22 cellular contexts compared by ENCODE assay signal in the genomic region with DNA sequence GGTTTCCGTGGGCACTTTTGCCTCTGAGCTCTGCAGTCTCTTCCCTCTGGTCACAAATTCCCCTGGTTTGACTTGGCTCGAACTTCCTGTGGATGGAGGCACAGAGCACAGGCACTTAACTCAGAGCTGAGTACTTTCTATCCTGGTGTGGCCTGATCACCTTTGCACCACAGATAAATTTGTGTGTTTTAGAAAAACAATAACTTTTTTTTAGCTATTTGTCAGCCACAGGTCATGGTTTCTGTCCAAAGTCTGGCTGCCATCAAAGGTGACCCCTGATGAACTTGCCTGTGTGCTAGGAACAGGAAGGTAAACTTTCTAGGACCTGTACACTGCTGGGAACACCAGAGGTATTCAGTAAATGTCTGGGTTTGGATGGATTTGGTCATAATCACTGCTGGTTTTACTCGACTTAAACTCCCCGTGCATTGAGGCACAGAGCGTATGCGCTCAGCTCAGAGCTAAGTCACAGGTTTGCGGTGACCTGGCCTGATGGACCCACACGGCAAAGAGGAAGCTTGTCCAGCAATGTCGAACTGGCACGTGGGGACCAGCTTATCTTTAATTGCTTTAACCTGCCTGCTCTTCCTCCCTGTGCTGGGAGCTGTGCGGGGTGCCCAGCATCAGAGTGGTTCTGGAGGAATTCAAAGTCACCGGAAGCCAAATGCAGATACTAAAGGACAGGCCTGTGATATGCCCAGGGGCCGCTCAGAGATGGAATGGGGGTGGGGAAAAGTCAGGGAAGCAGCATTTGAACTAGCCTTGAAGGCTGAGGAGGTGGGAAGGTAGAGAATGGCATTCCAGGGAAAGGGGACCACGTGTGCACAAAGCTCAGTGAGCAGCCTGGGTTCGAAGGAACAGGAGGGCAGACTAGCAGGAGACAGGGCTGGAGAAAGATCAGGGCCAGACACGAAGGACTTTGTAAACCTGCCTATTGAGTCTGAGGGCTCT. TPM values are rescaled to one million over a fixed set of nuclear protein-coding genes. Genes with fewer than 3 reads are reported as not detected.
"Had no signal": no experiment of that assay in that cellular context is flagged by ENCODE, and none has a peak within 500 bp of the region (broad histone marks: within the 10 kb centered on the region; RNA-seq: fewer than 3 reads in every experiment).

No MANE protein-coding gene starts in this region.

- DNase-seq: activated B cell treated with CpG ODN at 0.5 μM for 24 hours; activated CD4-positive, alpha-beta T cell treated with anti-CD3 and anti-CD28 coated beads for 48 hours; activated CD8-positive, alpha-beta memory T cell treated with anti-CD3 and anti-CD28 coated beads, Interleukin-2, amount 50 U/mL, for 4 hours; activated CD8-positive, alpha-beta T cell treated with anti-CD3 and anti-CD28 coated beads, Interleukin-2, amount 10 ng/mL, durations not matched to agents 7 days and 5 days; activated gamma-delta T cell; activated naive CD8-positive, alpha-beta T cell treated with anti-CD3 and anti-CD28 coated beads for 36 hours; activated T-cell treated with anti-CD3 and anti-CD28 coated beads, Interleukin-2, amount 50 U/mL, for 48 hours; amygdala; body of pancreas; colonic mucosa; left lung; stimulated activated CD4-positive, alpha-beta T cell treated with anti-CD3 and anti-CD28 coated beads, Interleukin-4, amount 100 ng/mL, for 4 hours; stimulated activated CD8-positive, alpha-beta memory T cell treated with anti-CD3 and anti-CD28 coated beads, Interleukin-4, amount 100 ng/mL, for 48 hours; stimulated activated naive CD4-positive, alpha-beta T cell treated with Interleukin-2 at 50 U/mL for 16 hours; transverse colon had no signal

- H3K27ac Mint-ChIP-seq: activated B cell treated with CpG ODN at 0.5 μM for 24 hours; activated CD8-positive, alpha-beta T cell treated with anti-CD3 and anti-CD28 coated beads, Interleukin-2, amount 10 ng/mL, durations not matched to agents 7 days and 5 days; activated naive CD8-positive, alpha-beta T cell treated with anti-CD3 and anti-CD28 coated beads for 36 hours; memory B cell had no signal

- H3K4me3 Mint-ChIP-seq: activated B cell treated with CpG ODN at 0.5 μM for 24 hours; activated CD8-positive, alpha-beta T cell treated with anti-CD3 and anti-CD28 coated beads, Interleukin-2, amount 10 ng/mL, durations not matched to agents 7 days and 5 days; activated naive CD8-positive, alpha-beta T cell treated with anti-CD3 and anti-CD28 coated beads for 36 hours; memory B cell; neural crest cell had no signal

- H3K27me3 ChIP-seq: body of pancreas, colonic mucosa had no signal

- H3K4me3 ChIP-seq: body of pancreas, colonic mucosa, left lung, skin epidermis, transverse colon had no signal

- H3K27ac ChIP-seq: body of pancreas, colonic mucosa, left lung, parathyroid adenoma, skin epidermis, transverse colon had no signal

- H3K9me3 ChIP-seq: body of pancreas, colonic mucosa, left lung, transverse colon had no signal

- H3K9ac ChIP-seq: parathyroid adenoma had no signal

- H3K9me3 Mint-ChIP-seq: activated B cell treated with CpG ODN at 0.5 μM for 24 hours; activated naive CD8-positive, alpha-beta T cell treated with anti-CD3 and anti-CD28 coated beads for 36 hours; memory B cell; neural crest cell had no signal

- ATAC-seq: activated CD8-positive, alpha-beta T cell treated with anti-CD3 and anti-CD28 coated beads, Interleukin-2, amount 10 ng/mL, durations not matched to agents 7 days and 5 days; body of pancreas; esophagus mucosa; left lung had no signal

- H2AFZ ChIP-seq: parathyroid adenoma had no signal

- H3K36me3 ChIP-seq: colonic mucosa, left lung, transverse colon had no signal

- H3K36me3 Mint-ChIP-seq: activated naive CD8-positive, alpha-beta T cell treated with anti-CD3 and anti-CD28 coated beads for 36 hours; memory B cell had no signal

- H3K4me1 ChIP-seq: colonic mucosa, left lung, parathyroid adenoma, transverse colon had no signal

- H3K4me1 Mint-ChIP-seq: activated naive CD8-positive, alpha-beta T cell treated with anti-CD3 and anti-CD28 coated beads for 36 hours; memory B cell; neural crest cell had no signal

RNA-seq across cellular contexts. Expression of gene SLC13A5, which starts 12.9 kb away (rescaled TPM):
- total RNA-seq: activated B cell treated with CpG ODN at 0.5 μM for 24 hours; activated CD8-positive, alpha-beta T cell treated with anti-CD3 and anti-CD28 coated beads, Interleukin-2, amount 10 ng/mL, durations not matched to agents 7 days and 5 days; activated naive CD8-positive, alpha-beta T cell treated with anti-CD3 and anti-CD28 coated beads for 36 hours; body of pancreas; renal cortical epithelial cell; T-helper 2 cell treated with Interferon-gamma antibody and Interleukin-4, amounts not matched to agents 100 ng/mL and 5 ng/mL, for 36 hours; transverse colon had no signal

RNA-seq across cellular contexts. Expression of gene XAF1, which starts 55.6 kb away (rescaled TPM):
- total RNA-seq: neural crest cell had no signal
